ENCODE assay signal across 2 cellular contexts in genomic region chr6:75687937-75688336, GRCh38.
TF ChIP-seq lines count a peak whose summit lies in the region.
"Not testable (repeated sequence)": the region's sequence is repeated elsewhere in the genome, so short reads cannot be mapped to it uniquely, and the experiment has no call there.

No MANE protein-coding gene starts in this region.

TF ChIP-seq in WTC11, 78 proteins besides CTCF, POLR2A, EP300 and RAD21:
- peak; percentile 71 for TF ChIP-seq ZNF281 (CRISPR knock-in tag; IDR thresholded peaks at IDR 0.05)
- TF ChIP-seq FOXK1 (CRISPR knock-in tag; IDR thresholded peaks at IDR 0.05), result peak; percentile 82

TF ChIP-seq in HepG2, 621 proteins besides CTCF, POLR2A, EP300 and RAD21:
- TF ChIP-seq ZNF281 (CRISPR knock-in tag; IDR thresholded peaks at IDR 0.05; ENCODE audit: borderline replicate concordance) (peak; percentile 44; the same call in 1 of the 2 replicates), ZNF687 (CRISPR knock-in tag; IDR thresholded peaks at IDR 0.05) (peak; percentile 36), POGZ (CRISPR knock-in tag; IDR thresholded peaks at IDR 0.05) (peak; percentile 48; the same call in 1 of the 2 replicates), FOXA1 (CRISPR knock-in tag; IDR thresholded peaks at IDR 0.05) (0 out of 2 replicates have a peak, but pooled peaks have one; percentile 16)
- TF ChIP-seq, protein P1, sequence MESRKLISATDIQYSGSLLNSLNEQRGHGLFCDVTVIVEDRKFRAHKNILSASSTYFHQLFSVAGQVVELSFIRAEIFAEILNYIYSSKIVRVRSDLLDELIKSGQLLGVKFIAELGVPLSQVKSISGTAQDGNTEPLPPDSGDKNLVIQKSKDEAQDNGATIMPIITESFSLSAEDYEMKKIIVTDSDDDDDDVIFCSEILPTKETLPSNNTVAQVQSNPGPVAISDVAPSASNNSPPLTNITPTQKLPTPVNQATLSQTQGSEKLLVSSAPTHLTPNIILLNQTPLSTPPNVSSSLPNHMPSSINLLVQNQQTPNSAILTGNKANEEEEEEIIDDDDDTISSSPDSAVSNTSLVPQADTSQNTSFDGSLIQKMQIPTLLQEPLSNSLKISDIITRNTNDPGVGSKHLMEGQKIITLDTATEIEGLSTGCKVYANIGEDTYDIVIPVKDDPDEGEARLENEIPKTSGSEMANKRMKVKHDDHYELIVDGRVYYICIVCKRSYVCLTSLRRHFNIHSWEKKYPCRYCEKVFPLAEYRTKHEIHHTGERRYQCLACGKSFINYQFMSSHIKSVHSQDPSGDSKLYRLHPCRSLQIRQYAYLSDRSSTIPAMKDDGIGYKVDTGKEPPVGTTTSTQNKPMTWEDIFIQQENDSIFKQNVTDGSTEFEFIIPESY (CRISPR knock-in tag; IDR thresholded peaks at IDR 0.05), result peak; percentile 95
- not testable (repeated sequence) for TF ChIP-seq FOXA1 (IDR thresholded peaks at IDR 0.05)
